8 cellular contexts compared by ENCODE assay signal in genomic region chr1:28553229-28553930, GRCh38. TPM values are rescaled to one million over a fixed set of nuclear protein-coding genes. Genes with fewer than 3 reads are reported as not detected.
A peak's percentile ranks its signal among the peaks of the same experiment; 100 is the strongest.
DNase-seq lines count a peak whose midpoint lies in the region; ATAC-seq and TF ChIP-seq lines count a peak whose summit lies in the region.

No MANE protein-coding gene starts in this region.

- DNase-seq in CD4-positive, alpha-beta memory T cell: peak in 1 of 5 donors; percentile 26
- DNase-seq in RPMI7951 (ENCODE audit: low read depth) (peak; percentile 41), mammary epithelial cell (peak; percentile 68), skeletal muscle cell (ENCODE audit: low read depth) (no peak), retina (no peak)

- H3K4me2 ChIP-seq in mammary epithelial cell (ENCODE audit: insufficient read depth, low read depth, low read length): peak overlapping the region; percentile 82

- no peaks in the 10 kb centered on the region for H3K9me3 ChIP-seq in CD4-positive, alpha-beta memory T cell (ENCODE audit: control insufficient read depth in 1 of 2, low read length in 2 of 2)
- H3K9me3 ChIP-seq in mammary epithelial cell (replicated peaks; ENCODE audit: insufficient read depth, low read length) (no peaks in the 10 kb centered on the region), iPS-20b (ENCODE audit: insufficient read depth, low read depth, low read length) (no peaks in the 10 kb centered on the region)

- TF ChIP-seq CTCF in mammary epithelial cell (conservative IDR thresholded peaks at IDR 0.05 in 1 of 2, IDR thresholded peaks at IDR 0.05 in 1 of 2; ENCODE audit: extremely low read depth in 1 of 2, insufficient read depth in 1 of 2, low read depth in 1 of 2, low read length in 2 of 2): no peak

- ATAC-seq in GM18873 (IDR thresholded peaks at IDR 0.05; ENCODE audit: low FRiP score, unreplicated experiment) (peak; percentile 16), HG03139 (IDR thresholded peaks at IDR 0.05; ENCODE audit: unreplicated experiment) (peak; percentile 16)

- H3K27me3 ChIP-seq in CD4-positive, alpha-beta memory T cell (ENCODE audit: insufficient read depth, low read length): no peaks in the 10 kb centered on the region
- H3K27me3 ChIP-seq in mammary epithelial cell (ENCODE audit: insufficient read depth, low read length) (no peaks in the 10 kb centered on the region), iPS-20b (ENCODE audit: insufficient read depth, low read length) (no peaks in the 10 kb centered on the region)

- in situ Hi-C loops in mammary epithelial cell (cut with MboI; ENCODE audit: low sequenced_read_pairs in 2 of 2): loop anchor here in 1 of 2 donors (5.0 kb wide), 1 partner anchor 36 kb away; no protein-coding TSS in a partner anchor

- H3K9ac ChIP-seq in mammary epithelial cell (ENCODE audit: insufficient read depth, low read length): peak overlapping the region; percentile 91
- H3K9ac ChIP-seq in iPS-20b (ENCODE audit: low read depth, low read length): peak overlapping the region; percentile 91

- peaks cover 21% of the 10 kb centered on the region for H3K4me1 ChIP-seq in CD4-positive, alpha-beta memory T cell (ENCODE audit: insufficient read depth, low read length)
- H3K4me1 ChIP-seq in mammary epithelial cell (ENCODE audit: insufficient read depth, low read length) (no peaks in the 10 kb centered on the region), iPS-20b (ENCODE audit: insufficient read depth, low read length) (no peaks in the 10 kb centered on the region)

- dilution Hi-C loops in mammary epithelial cell (cut with HindIII; ENCODE audit: low sequenced_read_pairs): loop anchor here (5.0 kb wide), 1 partner anchor 49 kb away; no protein-coding TSS in a partner anchor

- peak overlapping the region; percentile 98 to 100 (median 99) for H3K4me3 Mint-ChIP-seq in CD4-positive, alpha-beta memory T cell

- peaks cover 0 to 2% (median 0%) of the 10 kb centered on the region in 8 donors for H3K9me3 Mint-ChIP-seq in CD4-positive, alpha-beta memory T cell

- H3K4me3 ChIP-seq in CD4-positive, alpha-beta memory T cell (ENCODE audit: low read length in 2 of 2): peak overlapping the region; percentile 89 to 96
- H3K4me3 ChIP-seq in mammary epithelial cell (replicated peaks in 1 of 3; ENCODE audit: insufficient read depth in 1 of 3, low read depth in 2 of 3, low read length in 3 of 3) (peak overlapping the region; percentile 77 to 88 (median 78)), iPS-20b (ENCODE audit: low read length) (peak overlapping the region; percentile 97), skeletal muscle cell (ENCODE audit: low read depth, low read length) (peak overlapping the region; percentile 71)

- no peaks in the 10 kb centered on the region for H3K36me3 ChIP-seq in CD4-positive, alpha-beta memory T cell (ENCODE audit: insufficient read depth, low read length)
- H3K36me3 ChIP-seq in mammary epithelial cell (ENCODE audit: insufficient read depth, low read length): peaks cover 4% of the 10 kb centered on the region
- peaks cover 28% of the 10 kb centered on the region for H3K36me3 ChIP-seq in iPS-20b (ENCODE audit: insufficient read depth, low read depth, low read length)

- POLR2A ChIA-PET in CD4-positive, alpha-beta memory T cell (lab: Charles Lee; ENCODE audit: partially characterized antibody): interaction anchor here (0.6 to 7.8 kb wide), 17 partner anchors 10 to 306 kb away, joined by 3 to 199 read pairs (median 4); partner anchors contain the start of genes GMEB1, MED18, RCC1 and RNU11

- peaks cover 11 to 35% (median 19%) of the 10 kb centered on the region in 4 donors for H3K4me1 Mint-ChIP-seq in CD4-positive, alpha-beta memory T cell

- peak overlapping the region; percentile 93 to 99 (median 97) for H3K27ac Mint-ChIP-seq in CD4-positive, alpha-beta memory T cell

- H3K79me2 ChIP-seq in mammary epithelial cell (ENCODE audit: insufficient read depth, low read length): peaks cover 17% of the 10 kb centered on the region

- H3K36me3 Mint-ChIP-seq in CD4-positive, alpha-beta memory T cell: peaks cover 6 to 23% of the 10 kb centered on the region in 2 donors

- H4K20me1 ChIP-seq in mammary epithelial cell (ENCODE audit: insufficient read depth, low read length): no peaks in the 10 kb centered on the region

- no TSS peak for BruUV-seq in mammary epithelial cell (replicated peaks; lab: Mats Ljungman, UMichigan)

- intact Hi-C loops in CD4-positive, alpha-beta memory T cell (cut with micrococcal nuclease): loop anchor here (1.0 to 2.0 kb wide), 3 partner anchors 28 to 307 kb away; partner anchors contain the start of gene YTHDF2
- intact Hi-C loops in mammary epithelial cell (cut with micrococcal nuclease): loop anchor here (1.0 to 2.0 kb wide), 2 partner anchors 28 to 35 kb away; no protein-coding TSS in a partner anchor

- H2AFZ ChIP-seq in mammary epithelial cell (ENCODE audit: low read depth, low read length): peak overlapping the region; percentile 95

- H3K27me3 Mint-ChIP-seq in CD4-positive, alpha-beta memory T cell: no peaks in the 10 kb centered on the region

- H3K27ac ChIP-seq in CD4-positive, alpha-beta memory T cell (ENCODE audit: low read depth, low read length): peak overlapping the region; percentile 80
- H3K27ac ChIP-seq in mammary epithelial cell (ENCODE audit: insufficient read depth, low read depth, low read length): peak overlapping the region; percentile 84
- H3K27ac ChIP-seq in iPS-20b (ENCODE audit: low read length): no peak overlapping the region

- WGBS in mammary epithelial cell (ENCODE audit: low coverage, missing lambda C conversion rate): 0% methylated on average over 15 of the region's 31 CpGs

- CTCF ChIA-PET in CD4-positive, alpha-beta memory T cell (lab: Charles Lee; ENCODE audit: partially characterized antibody): interaction anchor here (0.7 to 2.5 kb wide), 3 partner anchors 27 to 194 kb away, joined by 3 to 23 read pairs (median 6); partner anchors contain the start of gene GMEB1
- CTCF ChIA-PET in mammary epithelial cell (lab: Charles Lee; ENCODE audit: low non-redundant PET): interaction anchor here (0.6 kb wide), 1 partner anchor 304 kb away, joined by 3 read pairs; no protein-coding TSS in a partner anchor

RNA-seq across cellular contexts. Expression of gene TRNAU1AP, which starts 0.5 kb away (rescaled TPM):
- 10 to 100 TPM; 46.3 to 46.7 TPM for total RNA-seq in CD4-positive, alpha-beta memory T cell
- polyA plus RNA-seq in CD4-positive, alpha-beta memory T cell: 10 to 100 TPM; 25.8 to 30.7 TPM
- total RNA-seq in RPMI7951 (2014; rRNA removed; shearing (Covaris generic)): 47.1 and 49.5 TPM in 2 replicates
- 10 to 100 TPM; 21.3 to 36.9 TPM for total RNA-seq in mammary epithelial cell
- polyA plus RNA-seq in mammary epithelial cell: 34.1 TPM
- 50.4 TPM for polyA minus RNA-seq in mammary epithelial cell

RNA-seq across cellular contexts. Expression of gene RAB42, which starts 38.7 kb away (rescaled TPM):
- 1 to 10 TPM in 1 of 2 experiments, under 1 TPM in 1; 0.38 to 1.3 TPM for total RNA-seq in CD4-positive, alpha-beta memory T cell
- polyA plus RNA-seq in CD4-positive, alpha-beta memory T cell: not detected
- 0.96 and 1.9 TPM in 2 replicates for total RNA-seq in RPMI7951 (2014; rRNA removed; shearing (Covaris generic))
- total RNA-seq in mammary epithelial cell: under 1 TPM in 1 of 2 donors, not detected in 1; 0.17 TPM
- polyA plus RNA-seq in mammary epithelial cell: 0.10 TPM
- not detected for polyA minus RNA-seq in mammary epithelial cell

RNA-seq across cellular contexts. Expression of gene RCC1, which starts 47.5 kb away (rescaled TPM):
- total RNA-seq in CD4-positive, alpha-beta memory T cell: 10 to 100 TPM; 16.7 to 18.4 TPM
- 10 to 100 TPM in 1 of 2 donors, 1 to 10 TPM in 1; 7.8 to 11.7 TPM for polyA plus RNA-seq in CD4-positive, alpha-beta memory T cell
- 38.2 and 48.9 TPM in 2 replicates for total RNA-seq in RPMI7951 (2014; rRNA removed; shearing (Covaris generic))
- 10 to 100 TPM; 21.2 to 46.0 TPM for total RNA-seq in mammary epithelial cell
- polyA plus RNA-seq in mammary epithelial cell: 52.3 TPM
- 54.2 TPM for polyA minus RNA-seq in mammary epithelial cell

Comparison
In these comparisons a context has a peak if more than half of its experiments do, and no peak if none do; other contexts are left out.
1. DNase-seq: peak in RPMI7951 (single experiment) and mammary epithelial cell (single experiment); none in skeletal muscle cell (single experiment) and retina (single experiment).
2. Peak in every context shown above with its lines, with median percentiles within 50 percentile points of each other: H3K4me3 ChIP-seq.